In genomic region chr19:41427647-41428480, GRCh38 we compare ENCODE assay signal across 9 cellular contexts. TPM values are rescaled to one million over a fixed set of nuclear protein-coding genes. Genes with fewer than 3 reads are reported as not detected.
A peak's percentile ranks its signal among the peaks of the same experiment; 100 is the strongest.
DNase-seq lines count a peak whose midpoint lies in the region; ATAC-seq lines count a peak whose summit lies in the region.
"Had no signal": no experiment of that assay in that cellular context is flagged by ENCODE, and none has a peak within 500 bp of the region (broad histone marks: within the 10 kb centered on the region; RNA-seq: fewer than 3 reads in every experiment).

No MANE protein-coding gene starts in this region.

- H3K9me3 ChIP-seq in right cardiac atrium (ENCODE audit: control insufficient read depth, low read length) = no peaks in the 10 kb centered on the region

- H3K36me3 Mint-ChIP-seq in activated naive CD8-positive, alpha-beta T cell = peaks cover 4% of the 10 kb centered on the region

- H3K4me3 ChIP-seq in right cardiac atrium (ENCODE audit: low read length) (peak overlapping the region; percentile 74), skeletal muscle cell (ENCODE audit: low read depth, low read length) (peak overlapping the region; percentile 39)

- H3K9me3 Mint-ChIP-seq in activated naive CD8-positive, alpha-beta T cell (ENCODE audit: low read depth) = no peaks in the 10 kb centered on the region

- no peaks in the 10 kb centered on the region for H3K27me3 ChIP-seq in right cardiac atrium (ENCODE audit: control insufficient read depth, insufficient read depth)

- peaks cover 6% of the 10 kb centered on the region for H3K4me1 ChIP-seq in right cardiac atrium (ENCODE audit: control insufficient read depth, insufficient read depth, low read length)

- WGBS in right cardiac atrium = 2% methylated on average over 23 of the region's 23 CpGs

- H3K4me3 Mint-ChIP-seq in activated naive CD8-positive, alpha-beta T cell = peak overlapping the region; percentile 82

- H3K27ac Mint-ChIP-seq in activated naive CD8-positive, alpha-beta T cell = peak overlapping the region; percentile 83

- ATAC-seq in right cardiac atrium (peak; percentile 38 to 48), HG03280 (IDR thresholded peaks at IDR 0.05; ENCODE audit: unreplicated experiment) (no peak), HG03354 (IDR thresholded peaks at IDR 0.05; ENCODE audit: poor library complexity, severe bottlenecking, unreplicated experiment) (no peak)

- intact Hi-C loops in right cardiac atrium (cut with DNase I) = no loop called here

- H3K27ac ChIP-seq in right cardiac atrium (ENCODE audit: low read length) = peak overlapping the region; percentile 48

- peaks cover 24% of the 10 kb centered on the region for H3K4me1 Mint-ChIP-seq in activated naive CD8-positive, alpha-beta T cell (ENCODE audit: low read depth)

- DNase-seq in ELF-1 (ENCODE audit: low read depth, low spot score) = peak; percentile 25
- peak; percentile 32 for DNase-seq in OCI-M1 (lab: John Stamatoyannopoulos, UW)
- peak; percentile 43 to 82 (median 77) for DNase-seq in right cardiac atrium
- DNase-seq in skeletal muscle cell (ENCODE audit: low read depth) = no peak
- no peak for DNase-seq in HK-2 (ENCODE audit: unreplicated experiment)

- H3K27me3 Mint-ChIP-seq in activated naive CD8-positive, alpha-beta T cell = no peaks in the 10 kb centered on the region

RNA-seq across cellular contexts. Expression of gene B3GNT8, which starts 0.7 kb away (rescaled TPM):
- total RNA-seq in right cardiac atrium = 1 to 10 TPM; 2.0 to 3.6 (median 3.1) TPM
- 3.4 TPM for polyA plus RNA-seq in right cardiac atrium

RNA-seq across cellular contexts. Expression of gene DMAC2, which starts 11.8 kb away (rescaled TPM):
- total RNA-seq in right cardiac atrium = 10 to 100 TPM; 52.6 to 86.8 (median 77.5) TPM
- 84.9 TPM for polyA plus RNA-seq in right cardiac atrium

RNA-seq across cellular contexts. Expression of gene ERICH4, which starts 15.1 kb away (rescaled TPM):
- not detected for total RNA-seq in right cardiac atrium
- polyA plus RNA-seq in right cardiac atrium = not detected
- total RNA-seq: lung microvascular endothelial cell had no signal

RNA-seq across cellular contexts. Expression of gene BCKDHA, which starts 30.2 kb away (rescaled TPM):
- total RNA-seq in right cardiac atrium = 10 to 100 TPM; 21.0 to 36.1 (median 33.0) TPM
- polyA plus RNA-seq in right cardiac atrium = 50.4 TPM

RNA-seq across cellular contexts. Expression of gene EXOSC5, which starts 30.7 kb away (rescaled TPM):
- 10 to 100 TPM in 2 of 4 donors, 1 to 10 TPM in 2; 8.6 to 12.6 (median 10.8) TPM for total RNA-seq in right cardiac atrium
- 12.2 TPM for polyA plus RNA-seq in right cardiac atrium

Comparison
In these comparisons a context has a peak if more than half of its experiments do, and no peak if none do; other contexts are left out.
1. DNase-seq: peak in ELF-1 (single experiment), OCI-M1 (single experiment) and right cardiac atrium (3 of 3); none in skeletal muscle cell (single experiment) and HK-2 (single experiment).
2. ATAC-seq: peak in right cardiac atrium (2 of 2); none in HG03280 (single experiment) and HG03354 (single experiment).